1 cellular context compared by ENCODE assay signal in the genomic region with DNA sequence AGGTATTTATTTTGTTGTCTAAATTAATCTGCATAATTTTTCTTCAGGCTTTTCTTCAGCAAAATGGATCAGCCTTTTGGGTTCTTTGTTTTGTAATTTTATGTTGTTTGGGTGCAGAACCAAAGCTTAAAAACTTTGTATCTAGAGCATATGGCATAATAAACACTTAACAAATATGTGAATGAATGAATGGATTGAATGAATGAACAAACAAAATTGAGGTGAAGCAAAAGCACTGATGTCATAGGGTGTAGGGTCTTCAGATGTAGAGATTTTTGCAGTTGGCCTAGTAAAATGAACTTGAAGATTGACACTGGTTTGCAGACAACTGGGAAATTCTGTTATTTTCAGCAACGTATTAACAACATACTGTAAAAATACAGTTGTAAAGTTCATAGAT.
TF ChIP-seq lines count a peak whose summit lies in the region.

No MANE protein-coding gene starts in this region.

TF ChIP-seq in GM12878, 131 proteins besides CTCF, POLR2A, EP300 and RAD21:
- TF ChIP-seq NR2C2 (IDR thresholded peaks at IDR 0.05; ENCODE audit: borderline replicate concordance, control insufficient read depth, insufficient read length, low read depth) = no peak
- no peak for TF ChIP-seq ESRRA (IDR thresholded peaks at IDR 0.05; ENCODE audit: low read length)
- no peak for TF ChIP-seq NBN (IDR thresholded peaks at IDR 0.05)
- TF ChIP-seq, protein P1, sequence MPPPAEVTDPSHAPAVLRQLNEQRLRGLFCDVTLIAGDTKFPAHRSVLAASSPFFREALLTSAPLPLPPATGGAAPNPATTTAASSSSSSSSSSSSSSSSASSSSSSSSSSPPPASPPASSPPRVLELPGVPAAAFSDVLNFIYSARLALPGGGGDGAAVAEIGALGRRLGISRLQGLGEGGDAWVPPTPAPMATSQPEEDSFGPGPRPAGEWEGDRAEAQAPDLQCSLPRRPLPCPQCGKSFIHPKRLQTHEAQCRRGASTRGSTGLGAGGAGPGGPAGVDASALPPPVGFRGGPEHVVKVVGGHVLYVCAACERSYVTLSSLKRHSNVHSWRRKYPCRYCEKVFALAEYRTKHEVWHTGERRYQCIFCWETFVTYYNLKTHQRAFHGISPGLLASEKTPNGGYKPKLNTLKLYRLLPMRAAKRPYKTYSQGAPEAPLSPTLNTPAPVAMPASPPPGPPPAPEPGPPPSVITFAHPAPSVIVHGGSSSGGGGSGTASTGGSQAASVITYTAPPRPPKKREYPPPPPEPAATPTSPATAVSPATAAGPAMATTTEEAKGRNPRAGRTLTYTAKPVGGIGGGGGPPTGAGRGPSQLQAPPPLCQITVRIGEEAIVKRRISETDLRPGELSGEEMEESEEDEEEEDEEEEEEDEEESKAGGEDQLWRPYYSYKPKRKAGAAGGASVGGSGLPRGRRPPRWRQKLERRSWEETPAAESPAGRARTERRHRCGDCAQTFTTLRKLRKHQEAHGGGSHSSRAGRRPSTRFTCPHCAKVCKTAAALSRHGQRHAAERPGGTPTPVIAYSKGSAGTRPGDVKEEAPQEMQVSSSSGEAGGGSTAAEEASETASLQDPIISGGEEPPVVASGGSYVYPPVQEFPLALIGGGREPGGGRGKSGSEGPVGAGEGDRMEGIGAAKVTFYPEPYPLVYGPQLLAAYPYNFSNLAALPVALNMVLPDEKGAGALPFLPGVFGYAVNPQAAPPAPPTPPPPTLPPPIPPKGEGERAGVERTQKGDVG (CRISPR knock-in tag; IDR thresholded peaks at IDR 0.05) = no peak
- TF ChIP-seq ZNF24 (IDR thresholded peaks at IDR 0.05) = peak; percentile 69
- no peak for TF ChIP-seq GATAD2B (conservative IDR thresholded peaks at IDR 0.05; ENCODE audit: low read depth)
- TF ChIP-seq SP1 (IDR thresholded peaks at IDR 0.05; ENCODE audit: low read depth, low read length) = no peak
- no peak for TF ChIP-seq JUND (IDR thresholded peaks at IDR 0.05; ENCODE audit: low read depth, low read length)
- TF ChIP-seq POLR2AphosphoS2 (IDR thresholded peaks at IDR 0.05; ENCODE audit: low read depth, low read length) = no peak
